8 cellular contexts compared by ENCODE assay signal in the genomic region with DNA sequence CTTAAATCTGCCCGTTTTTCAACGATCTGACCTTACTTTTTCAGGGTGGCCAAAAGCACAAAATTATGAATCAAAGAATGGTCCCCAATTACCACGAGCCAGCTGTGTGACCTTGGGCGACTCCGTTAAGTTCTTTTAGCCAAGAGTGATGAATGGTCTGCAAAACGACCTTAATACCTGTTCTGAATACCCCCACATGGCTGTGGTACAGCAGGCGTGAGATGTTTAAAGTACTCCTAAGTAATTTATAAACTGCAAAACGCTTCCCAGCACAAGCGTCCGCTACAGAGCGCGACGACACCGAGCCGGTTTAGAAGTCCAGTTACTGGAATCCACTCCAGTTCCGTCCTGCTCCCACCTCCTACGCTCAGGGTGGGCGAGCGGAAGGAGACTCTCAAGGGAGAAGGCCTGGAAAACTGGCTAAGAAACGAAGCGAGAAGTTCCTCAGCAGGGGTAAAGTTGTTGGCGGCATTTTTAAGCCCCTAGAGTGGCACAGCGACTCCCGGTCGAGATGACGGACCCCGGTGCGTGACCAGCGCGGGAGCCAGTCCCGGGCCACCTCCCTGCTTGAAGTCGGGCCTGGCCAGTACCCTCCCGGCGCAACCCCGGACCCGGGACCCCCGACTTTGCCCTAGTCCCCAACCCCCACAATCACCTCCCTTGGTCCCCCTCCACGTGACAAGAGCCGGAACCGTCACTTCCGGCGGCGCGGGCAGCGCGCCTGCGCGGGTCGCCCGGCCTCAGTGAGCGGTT. TPM values are rescaled to one million over a fixed set of nuclear protein-coding genes. Genes with fewer than 3 reads are reported as not detected.
DNase-seq lines count a peak whose midpoint lies in the region; ATAC-seq and TF ChIP-seq lines count a peak whose summit lies in the region.

No MANE protein-coding gene starts in this region.

- peak overlapping the region; percentile 92 to 96 for H3K9ac ChIP-seq in liver (ENCODE audit: low read depth in 1 of 2, low read length in 2 of 2)

- H3K27ac ChIP-seq in liver (ENCODE audit: low read depth in 1 of 2, low read length in 2 of 2): peak overlapping the region; percentile 96 to 100

- no peaks in the 10 kb centered on the region for H3K27me3 ChIP-seq in liver (ENCODE audit: control insufficient read depth in 4 of 4, insufficient read depth in 4 of 4, low read length in 3 of 4)

- peak overlapping the region; percentile 74 to 100 (median 80) for H3K4me3 ChIP-seq in liver (ENCODE audit: low read depth in 1 of 3, low read length in 3 of 3)

- H3K9me3 ChIP-seq in liver (ENCODE audit: control insufficient read depth in 4 of 4, low read length in 3 of 4): no peaks in the 10 kb centered on the region

- DNase-seq in AG20443 (ENCODE audit: low spot score): peak; percentile 95
- DNase-seq in NCI-H510A treated with DMSO at 0.1 percent for 48 hours (lab: John Stamatoyannopoulos, UW): peak; percentile 70
- peak; percentile 78 to 82 for DNase-seq in activated CD4-positive, alpha-beta T cell treated with anti-CD3 and anti-CD28 coated beads, Interleukin-2, amount 50 U/mL, for 4 hours
- DNase-seq in dermis blood vessel endothelial cell: peak; percentile 85
- DNase-seq in stimulated activated CD4-positive, alpha-beta T cell treated with anti-CD3 and anti-CD28 coated beads, Interleukin-4, amount 100 ng/mL, for 1 hour: peak; percentile 86

- ATAC-seq in GM18868 (IDR thresholded peaks at IDR 0.05; ENCODE audit: unreplicated experiment) (peak; percentile 57), HG03135 (IDR thresholded peaks at IDR 0.05; ENCODE audit: unreplicated experiment) (peak; percentile 61)

- TF ChIP-seq RAD21 in liver (IDR thresholded peaks at IDR 0.05): peak in 1 of 2 donors; percentile 8

- no peaks in the 10 kb centered on the region for H3K36me3 ChIP-seq in liver (ENCODE audit: control insufficient read depth in 4 of 4, insufficient read depth in 3 of 4, low read depth in 1 of 4, low read length in 3 of 4)

- 2% methylated on average over 51 of the region's 51 CpGs for WGBS in liver

- TF ChIP-seq CTCF in liver (IDR thresholded peaks at IDR 0.05; ENCODE audit: low read depth, low read length, missing input control): no peak

- peaks cover 2 to 35% (median 12%) of the 10 kb centered on the region in 4 donors for H3K4me1 ChIP-seq in liver (ENCODE audit: control insufficient read depth in 4 of 4, insufficient read depth in 4 of 4, low read length in 3 of 4)

TF ChIP-seq in liver, 16 proteins besides CTCF, POLR2A, EP300 and RAD21:
- TF ChIP-seq GABPA (IDR thresholded peaks at IDR 0.05 in 1 of 2, conservative IDR thresholded peaks at IDR 0.05 in 1 of 2): peak; percentile 41 to 81
- TF ChIP-seq NR2F2 (IDR thresholded peaks at IDR 0.05): no peak
- no peak for TF ChIP-seq FOXA1 (IDR thresholded peaks at IDR 0.05)
- TF ChIP-seq YY1 (IDR thresholded peaks at IDR 0.05): peak; percentile 57
- TF ChIP-seq REST (IDR thresholded peaks at IDR 0.05): peak; percentile 35

RNA-seq across cellular contexts. Expression of gene BMP2K, which starts 0.7 kb away (rescaled TPM):
- 95.1 and 138 TPM in 2 replicates for total RNA-seq in dermis blood vessel endothelial cell
- total RNA-seq in liver: 100 to 1,000 TPM in 1 of 2 donors, 10 to 100 TPM in 1; 32.7 to 138 TPM
- polyA plus RNA-seq in liver: 1 to 10 TPM; 4.4 to 5.9 TPM

Comparison
In these comparisons a context has a peak if more than half of its experiments do, and no peak if none do; other contexts are left out.
1. Peak in every context shown above with its lines: DNase-seq, ATAC-seq, H3K4me3 ChIP-seq and H3K27ac ChIP-seq.